12 cellular contexts compared by ENCODE assay signal in genomic region chr13:20359335-20359734, GRCh38.
A peak's percentile ranks its signal among the peaks of the same experiment; 100 is the strongest.
DNase-seq lines count a peak whose midpoint lies in the region; ATAC-seq and TF ChIP-seq lines count a peak whose summit lies in the region.
"Had no signal": no experiment of that assay in that cellular context is flagged by ENCODE, and none has a peak within 500 bp of the region (broad histone marks: within the 10 kb centered on the region; RNA-seq: fewer than 3 reads in every experiment).

No MANE protein-coding gene starts in this region.

- CTCF ChIA-PET in activated CD8-positive, alpha-beta T cell treated with anti-CD3 and anti-CD28 coated beads for 36 hours (lab: Charles Lee), result no interaction called here
- CTCF ChIA-PET in activated CD8-positive, alpha-beta T cell treated with anti-CD3 and anti-CD28 coated beads, Interleukin-2, amount 10 ng/mL, durations not matched to agents 7 days and 5 days (lab: Charles Lee), result no interaction called here
- CTCF ChIA-PET in PC-3 (lab: Charles Lee), result no interaction called here

- peak; percentile 91 for ATAC-seq in activated CD8-positive, alpha-beta T cell treated with anti-CD3 and anti-CD28 coated beads for 36 hours
- no peak for ATAC-seq in activated CD8-positive, alpha-beta T cell treated with anti-CD3 and anti-CD28 coated beads, Interleukin-2, amount 10 ng/mL, durations not matched to agents 7 days and 5 days
- ATAC-seq in PC-3, result peak; percentile 98
- ATAC-seq in esophagus mucosa, result peak; percentile 93
- ATAC-seq in GM21360 (IDR thresholded peaks at IDR 0.05; ENCODE audit: unreplicated experiment), result no peak
- ATAC-seq: effector memory CD8-positive, alpha-beta T cell had no signal

- no peaks in the 10 kb centered on the region for H3K9me2 ChIP-seq in PC-3 (replicated peaks; ENCODE audit: low read length)

- no peaks in the 10 kb centered on the region for H3K79me2 ChIP-seq in PC-3 (ENCODE audit: low read length)

- H3K9me3 Mint-ChIP-seq in activated CD8-positive, alpha-beta T cell treated with anti-CD3 and anti-CD28 coated beads for 36 hours, result no peaks in the 10 kb centered on the region
- H3K9me3 Mint-ChIP-seq in activated CD8-positive, alpha-beta T cell treated with anti-CD3 and anti-CD28 coated beads, Interleukin-2, amount 10 ng/mL, durations not matched to agents 7 days and 5 days (ENCODE audit: insufficient read depth), result no peaks in the 10 kb centered on the region
- H3K9me3 Mint-ChIP-seq: effector memory CD8-positive, alpha-beta T cell; IgD-negative memory B cell had no signal

- no peaks in the 10 kb centered on the region for H4K20me1 ChIP-seq in PC-3 (ENCODE audit: low read length)

- no peak overlapping the region for H3K27ac Mint-ChIP-seq in activated CD8-positive, alpha-beta T cell treated with anti-CD3 and anti-CD28 coated beads for 36 hours
- H3K27ac Mint-ChIP-seq in activated CD8-positive, alpha-beta T cell treated with anti-CD3 and anti-CD28 coated beads, Interleukin-2, amount 10 ng/mL, durations not matched to agents 7 days and 5 days, result no peak overlapping the region
- H3K27ac Mint-ChIP-seq: effector memory CD8-positive, alpha-beta T cell; IgD-negative memory B cell had no signal

- peak overlapping the region; percentile 23 for H3K4me2 ChIP-seq in PC-3 (ENCODE audit: low read length)

- H3F3A ChIP-seq in PC-3 (ENCODE audit: low read length, unreplicated experiment), result no peaks in the 10 kb centered on the region

- no peaks in the 10 kb centered on the region for H3K9me3 ChIP-seq in PC-3 (ENCODE audit: low read length)
- H3K9me3 ChIP-seq: thoracic aorta had no signal

- TF ChIP-seq CTCF in activated CD8-positive, alpha-beta T cell treated with anti-CD3 and anti-CD28 coated beads for 36 hours (IDR thresholded peaks at IDR 0.05), result no peak
- TF ChIP-seq CTCF in PC-3 (conservative IDR thresholded peaks at IDR 0.05; ENCODE audit: low read depth, low read length), result no peak

- H3K4me1 ChIP-seq in PC-3 (ENCODE audit: insufficient read depth, low read length), result peaks cover 32% of the 10 kb centered on the region

- no peak for DNase-seq in activated CD8-positive, alpha-beta T cell treated with anti-CD3 and anti-CD28 coated beads for 36 hours
- DNase-seq in activated CD8-positive, alpha-beta T cell treated with anti-CD3 and anti-CD28 coated beads, Interleukin-2, amount 10 ng/mL, durations not matched to agents 7 days and 5 days, result no peak
- peak; percentile 98 for DNase-seq in PC-3
- peak; percentile 44 for DNase-seq in smooth muscle cell of the brain vasculature (ENCODE audit: low read depth, low spot score)
- DNase-seq in NCI-H748 (lab: John Stamatoyannopoulos, UW; ENCODE audit: unreplicated experiment), result no peak
- DNase-seq in NCI-H345 treated with DMSO at 0.1 percent for 48 hours (lab: John Stamatoyannopoulos, UW; ENCODE audit: unreplicated experiment), result no peak
- DNase-seq: effector memory CD8-positive, alpha-beta T cell had no signal

- POLR2A ChIA-PET in activated CD8-positive, alpha-beta T cell treated with anti-CD3 and anti-CD28 coated beads for 36 hours (lab: Charles Lee), result no interaction called here
- POLR2A ChIA-PET in activated CD8-positive, alpha-beta T cell treated with anti-CD3 and anti-CD28 coated beads, Interleukin-2, amount 10 ng/mL, durations not matched to agents 7 days and 5 days (lab: Charles Lee), result no interaction called here
- POLR2A ChIA-PET in PC-3 (lab: Charles Lee; ENCODE audit: unreplicated experiment), result no interaction called here

- no peak overlapping the region for H3K4me3 ChIP-seq in PC-3 (ENCODE audit: low read length)
- H3K4me3 ChIP-seq: thoracic aorta had no signal

- no TSS peak for BruUV-seq in PC-3 (replicated peaks; lab: Mats Ljungman, UMichigan)

- no peaks in the 10 kb centered on the region for H3K27me3 ChIP-seq in PC-3 (ENCODE audit: low read length)

- peaks cover 4% of the 10 kb centered on the region for H3K4me1 Mint-ChIP-seq in activated CD8-positive, alpha-beta T cell treated with anti-CD3 and anti-CD28 coated beads for 36 hours (ENCODE audit: low read depth)
- H3K4me1 Mint-ChIP-seq in activated CD8-positive, alpha-beta T cell treated with anti-CD3 and anti-CD28 coated beads, Interleukin-2, amount 10 ng/mL, durations not matched to agents 7 days and 5 days (ENCODE audit: low read depth), result no peaks in the 10 kb centered on the region

- H3K36me3 Mint-ChIP-seq in activated CD8-positive, alpha-beta T cell treated with anti-CD3 and anti-CD28 coated beads for 36 hours (ENCODE audit: low read depth), result no peaks in the 10 kb centered on the region
- H3K36me3 Mint-ChIP-seq in activated CD8-positive, alpha-beta T cell treated with anti-CD3 and anti-CD28 coated beads, Interleukin-2, amount 10 ng/mL, durations not matched to agents 7 days and 5 days (ENCODE audit: low read depth), result no peaks in the 10 kb centered on the region
- H3K36me3 Mint-ChIP-seq: IgD-negative memory B cell had no signal

- no peaks in the 10 kb centered on the region for H3K27me3 Mint-ChIP-seq in activated CD8-positive, alpha-beta T cell treated with anti-CD3 and anti-CD28 coated beads for 36 hours
- peaks cover 5% of the 10 kb centered on the region for H3K27me3 Mint-ChIP-seq in activated CD8-positive, alpha-beta T cell treated with anti-CD3 and anti-CD28 coated beads, Interleukin-2, amount 10 ng/mL, durations not matched to agents 7 days and 5 days (ENCODE audit: low read depth)

- no peaks in the 10 kb centered on the region for H3K36me3 ChIP-seq in PC-3 (ENCODE audit: low read depth, low read length)
- H3K36me3 ChIP-seq: thoracic aorta had no signal

- H3K27ac ChIP-seq in PC-3 (ENCODE audit: low read length), result peak overlapping the region; percentile 63
- H3K27ac ChIP-seq: C4-2B, thoracic aorta had no signal

- no peak overlapping the region for H3K4me3 Mint-ChIP-seq in activated CD8-positive, alpha-beta T cell treated with anti-CD3 and anti-CD28 coated beads for 36 hours
- no peak overlapping the region for H3K4me3 Mint-ChIP-seq in activated CD8-positive, alpha-beta T cell treated with anti-CD3 and anti-CD28 coated beads, Interleukin-2, amount 10 ng/mL, durations not matched to agents 7 days and 5 days
- H3K4me3 Mint-ChIP-seq: effector memory CD8-positive, alpha-beta T cell; IgD-negative memory B cell had no signal

- H2AFZ ChIP-seq in PC-3 (ENCODE audit: low read length), result no peak overlapping the region

- intact Hi-C loops in activated CD8-positive, alpha-beta T cell treated with anti-CD3 and anti-CD28 coated beads for 36 hours (cut with micrococcal nuclease), result no loop called here
- intact Hi-C loops in PC-3 (cut with micrococcal nuclease), result loop anchor here (1.0 kb wide), 1 partner anchor 28 kb away; no protein-coding TSS in a partner anchor

- H3K9ac ChIP-seq in PC-3 (ENCODE audit: low read length), result no peak overlapping the region

Comparison
In these comparisons a context has a peak if more than half of its experiments do, and no peak if none do; other contexts are left out.
1. ATAC-seq: peak in activated CD8-positive, alpha-beta T cell treated with anti-CD3 and anti-CD28 coated beads for 36 hours (single experiment), PC-3 (single experiment) and esophagus mucosa (single experiment); none in activated CD8-positive, alpha-beta T cell treated with anti-CD3 and anti-CD28 coated beads, Interleukin-2, amount 10 ng/mL, durations not matched to agents 7 days and 5 days (single experiment) and GM21360 (single experiment).
2. DNase-seq: peak in PC-3 (single experiment) and smooth muscle cell of the brain vasculature (single experiment); none in activated CD8-positive, alpha-beta T cell treated with anti-CD3 and anti-CD28 coated beads for 36 hours (single experiment), activated CD8-positive, alpha-beta T cell treated with anti-CD3 and anti-CD28 coated beads, Interleukin-2, amount 10 ng/mL, durations not matched to agents 7 days and 5 days (single experiment), NCI-H748 (single experiment) and NCI-H345 treated with DMSO at 0.1 percent for 48 hours (single experiment).